ENCODE assay signal across 15 cellular contexts in the genomic region with DNA sequence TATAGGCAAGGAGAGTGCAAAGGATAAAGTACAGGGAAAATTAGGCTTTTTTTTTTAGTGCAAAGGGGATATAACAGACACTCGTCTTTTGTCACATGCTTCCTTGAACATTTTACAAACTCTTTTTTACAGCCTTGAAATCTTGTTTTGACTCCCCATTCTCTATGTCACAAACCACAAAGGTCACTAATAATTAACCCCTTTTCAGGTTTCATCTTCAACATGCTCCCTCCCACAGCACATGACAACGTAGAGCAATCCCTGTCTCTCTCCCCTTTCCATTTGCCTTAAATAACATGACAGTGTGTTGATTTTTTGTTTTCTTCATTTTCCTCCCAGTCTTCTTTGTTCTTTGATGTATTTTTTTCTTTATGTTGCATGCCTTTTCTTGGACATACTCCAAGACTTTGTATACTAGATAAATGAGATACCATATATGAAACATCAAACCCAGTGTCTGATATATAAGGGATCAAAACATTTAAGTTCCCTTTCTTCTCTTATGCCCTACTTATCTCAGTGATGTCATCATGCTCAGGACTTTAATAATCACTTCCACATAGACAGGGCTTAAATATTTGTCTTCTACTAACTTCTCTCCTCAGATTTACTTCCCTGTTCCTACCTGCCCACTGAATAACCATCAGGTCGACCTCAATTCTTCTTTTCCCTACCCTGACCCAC.
DNase-seq lines count a peak whose midpoint lies in the region; ATAC-seq and TF ChIP-seq lines count a peak whose summit lies in the region.
"Had no signal": no experiment of that assay in that cellular context is flagged by ENCODE, and none has a peak within 500 bp of the region (broad histone marks: within the 10 kb centered on the region; RNA-seq: fewer than 3 reads in every experiment).

No MANE protein-coding gene starts in this region.

- dilution Hi-C loops in mammary epithelial cell (cut with HindIII; ENCODE audit: low sequenced_read_pairs), result no loop called here

- H3K79me2 ChIP-seq in smooth muscle cell (ENCODE audit: low read depth), result no peaks in the 10 kb centered on the region
- no peaks in the 10 kb centered on the region for H3K79me2 ChIP-seq in mammary epithelial cell (ENCODE audit: insufficient read depth, low read length)

- CTCF ChIA-PET in mammary epithelial cell (lab: Charles Lee; ENCODE audit: low non-redundant PET), result no interaction called here

- H3K27me3 ChIP-seq in smooth muscle cell (ENCODE audit: low read depth) (no peaks in the 10 kb centered on the region), mammary epithelial cell (ENCODE audit: insufficient read depth, low read length) (no peaks in the 10 kb centered on the region)
- H3K27me3 ChIP-seq: MG63, suprapubic skin had no signal

- H3K9ac ChIP-seq in smooth muscle cell (ENCODE audit: low read depth) (peak overlapping the region; percentile 37), mammary epithelial cell (ENCODE audit: insufficient read depth, low read length) (no peak overlapping the region)

- H3K4me3 ChIP-seq in smooth muscle cell (no peak overlapping the region), mammary epithelial cell (replicated peaks in 1 of 3; ENCODE audit: insufficient read depth in 1 of 3, low read depth in 2 of 3, low read length in 3 of 3) (no peak overlapping the region)
- H3K4me3 ChIP-seq: MG63, mucosa of descending colon, PC-9, suprapubic skin had no signal

- H3F3A ChIP-seq in smooth muscle cell (ENCODE audit: low read depth), result peaks cover under 1% of the 10 kb centered on the region

- H3K27ac ChIP-seq in smooth muscle cell (ENCODE audit: low read depth) (peak overlapping the region; percentile 57), mammary epithelial cell (ENCODE audit: insufficient read depth, low read depth, low read length) (no peak overlapping the region)
- H3K27ac ChIP-seq: PC-9, suprapubic skin had no signal

- DNase-seq in smooth muscle cell (lab: John Stamatoyannopoulos, UW; ENCODE audit: unreplicated experiment) (no peak), mucosa of gallbladder (ENCODE audit: low spot score) (no peak), occipital lobe (lab: John Stamatoyannopoulos, UW) (no peak), mammary epithelial cell (no peak)
- DNase-seq: activated CD8-positive, alpha-beta T cell treated with anti-CD3 and anti-CD28 coated beads, Interleukin-2, amount 10 ng/mL, durations not matched to agents 7 days and 5 days; MG63; mucosa of descending colon; PC-9; T-helper 2 cell had no signal

- H3K36me3 ChIP-seq in smooth muscle cell (ENCODE audit: low read depth), result no peaks in the 10 kb centered on the region
- no peaks in the 10 kb centered on the region for H3K36me3 ChIP-seq in mammary epithelial cell (ENCODE audit: insufficient read depth, low read length)
- H3K36me3 ChIP-seq: MG63, suprapubic skin had no signal

- no TSS peak for BruUV-seq in mammary epithelial cell (replicated peaks; lab: Mats Ljungman, UMichigan)

- WGBS in smooth muscle cell (ENCODE audit: low lambda C conversion rate), result 30% methylated on average over 3 of the region's 3 CpGs
- 51% methylated on average over 3 of the region's 3 CpGs for WGBS in mammary epithelial cell (ENCODE audit: low coverage, missing lambda C conversion rate)

- H2AFZ ChIP-seq in smooth muscle cell (ENCODE audit: low read depth) (peak overlapping the region; percentile 84), mammary epithelial cell (ENCODE audit: low read depth, low read length) (no peak overlapping the region)
- H2AFZ ChIP-seq: PC-9 had no signal

- intact Hi-C loops in mammary epithelial cell (cut with micrococcal nuclease), result no loop called here

- H3K4me2 ChIP-seq in smooth muscle cell, result peak overlapping the region; percentile 23
- H3K4me2 ChIP-seq in mammary epithelial cell (ENCODE audit: insufficient read depth, low read depth, low read length), result no peak overlapping the region
- H3K4me2 ChIP-seq: PC-9 had no signal

- in situ Hi-C loops in mammary epithelial cell (cut with MboI; ENCODE audit: low sequenced_read_pairs in 2 of 2), result loop anchor here in 1 of 2 donors (10.0 kb wide), 1 partner anchor 596 kb away; no protein-coding TSS in a partner anchor

- no peaks in the 10 kb centered on the region for H4K20me1 ChIP-seq in smooth muscle cell (ENCODE audit: low read depth)
- H4K20me1 ChIP-seq in mammary epithelial cell (ENCODE audit: insufficient read depth, low read length), result no peaks in the 10 kb centered on the region

- TF ChIP-seq CTCF in smooth muscle cell (IDR thresholded peaks at IDR 0.05; ENCODE audit: borderline replicate concordance, insufficient read depth, poor library complexity, severe bottlenecking) (no peak), mammary epithelial cell (conservative IDR thresholded peaks at IDR 0.05 in 1 of 2, IDR thresholded peaks at IDR 0.05 in 1 of 2; ENCODE audit: extremely low read depth in 1 of 2, insufficient read depth in 1 of 2, low read depth in 1 of 2, low read length in 2 of 2) (no peak)

- ATAC-seq in GM19351 (IDR thresholded peaks at IDR 0.05; ENCODE audit: unreplicated experiment) (peak; percentile 77), HG02610 (IDR thresholded peaks at IDR 0.05; ENCODE audit: unreplicated experiment) (peak; percentile 86), HG03159 (IDR thresholded peaks at IDR 0.05; ENCODE audit: unreplicated experiment) (peak; percentile 99)
- ATAC-seq: activated CD8-positive, alpha-beta T cell treated with anti-CD3 and anti-CD28 coated beads, Interleukin-2, amount 10 ng/mL, durations not matched to agents 7 days and 5 days; activated naive CD4-positive, alpha-beta T cell treated with anti-CD3 and anti-CD28 coated beads, Interleukin-2, amount 50 U/mL, for 72 hours; esophagus mucosa; mucosa of descending colon had no signal

- H3K4me1 ChIP-seq in smooth muscle cell (ENCODE audit: low read depth) (peaks cover 12% of the 10 kb centered on the region), mammary epithelial cell (ENCODE audit: insufficient read depth, low read length) (peaks cover 9% of the 10 kb centered on the region)

- no peaks in the 10 kb centered on the region for H3K9me3 ChIP-seq in smooth muscle cell (replicated peaks; ENCODE audit: low read depth)
- no peaks in the 10 kb centered on the region for H3K9me3 ChIP-seq in mammary epithelial cell (replicated peaks; ENCODE audit: insufficient read depth, low read length)
- H3K9me3 ChIP-seq: MG63, mucosa of descending colon, suprapubic skin had no signal
